Comparison of ENCODE assay signal across 10 cellular contexts in genomic region chr14:61524936-61525292, GRCh38.
DNase-seq lines count a peak whose midpoint lies in the region; ATAC-seq and TF ChIP-seq lines count a peak whose summit lies in the region.
"Had no signal": no experiment of that assay in that cellular context is flagged by ENCODE, and none has a peak within 500 bp of the region (broad histone marks: within the 10 kb centered on the region; RNA-seq: fewer than 3 reads in every experiment).

No MANE protein-coding gene starts in this region.

- H3K27ac ChIP-seq in heart left ventricle (peak overlapping the region; percentile 68 to 88 (median 76)), brain microvascular endothelial cell (peak overlapping the region; percentile 51), aorta (ENCODE audit: low read depth in 1 of 2, low read length in 2 of 2) (peak overlapping the region; percentile 38 to 62)

- H3K4me3 ChIP-seq in heart left ventricle (no peak overlapping the region), brain microvascular endothelial cell (ENCODE audit: low read depth, low read length) (no peak overlapping the region), aorta (ENCODE audit: low read length in 2 of 2) (no peak overlapping the region)

- no peaks in the 10 kb centered on the region for H3K27me3 Mint-ChIP-seq in natural killer cell treated with Interleukin-12 subunit alpha and Interleukin-12 subunit beta and Interleukin-15 and Interleukin-18, amount 100 ng/mL, for 72 hours

- POLR2A ChIA-PET in GM10248 (lab: Yijun Ruan, JAX) = interaction anchor here (1.0 kb wide), 1 partner anchor 170 kb away, joined by 5 read pairs; the partner anchor contains the start of gene HIF1A

- DNase-seq in heart left ventricle (no peak), cardiac septum (ENCODE audit: low spot score) (no peak), brain microvascular endothelial cell (no peak), aorta (no peak), SHP77 (lab: John Stamatoyannopoulos, UW) (no peak), GM03348 (ENCODE audit: low spot score) (no peak), GM10248 (ENCODE audit: extremely low spot score) (no peak)
- DNase-seq in natural killer cell treated with Interleukin-12 subunit alpha and Interleukin-12 subunit beta and Interleukin-15 and Interleukin-18, amount 100 ng/mL, for 72 hours (ENCODE audit: low spot score) = no peak
- DNase-seq: amniotic stem cell, COR-L47 had no signal

- ATAC-seq in heart left ventricle (peak in 2 of 4 donors; percentile 1), aorta (ENCODE audit: low FRiP score) (no peak)
- ATAC-seq in natural killer cell treated with Interleukin-12 subunit alpha and Interleukin-12 subunit beta and Interleukin-15 and Interleukin-18, amount 100 ng/mL, for 72 hours = no peak

- H3K4me3 Mint-ChIP-seq in natural killer cell treated with Interleukin-12 subunit alpha and Interleukin-12 subunit beta and Interleukin-15 and Interleukin-18, amount 100 ng/mL, for 72 hours = peak overlapping the region; percentile 85

- no peak for TF ChIP-seq CTCF in heart left ventricle (IDR thresholded peaks at IDR 0.05)
- no peak for TF ChIP-seq CTCF in brain microvascular endothelial cell (IDR thresholded peaks at IDR 0.05; ENCODE audit: low read depth, low read length, missing control alignments)
- TF ChIP-seq CTCF in GM10248 (IDR thresholded peaks at IDR 0.05; ENCODE audit: control extremely low read depth, extremely low read depth, low read depth, missing control alignments) = no peak

- 96 to 100% (median 100%) methylated on average over 1 of the region's 1 CpG for WGBS in heart left ventricle, 4 donors
- 92 to 98% methylated on average over 1 of the region's 1 CpG for WGBS in aorta, 2 donors

- peaks cover 11% of the 10 kb centered on the region for H3K9me3 Mint-ChIP-seq in natural killer cell treated with Interleukin-12 subunit alpha and Interleukin-12 subunit beta and Interleukin-15 and Interleukin-18, amount 100 ng/mL, for 72 hours

- H3K4me1 ChIP-seq in heart left ventricle = peaks cover 0 to 61% (median 45%) of the 10 kb centered on the region in 12 donors
- H3K4me1 ChIP-seq in aorta (ENCODE audit: control insufficient read depth in 1 of 2, insufficient read depth in 2 of 2, low read length in 2 of 2) = peaks cover 0 to 5% of the 10 kb centered on the region in 2 donors

- CTCF ChIA-PET in GM10248 (lab: Yijun Ruan, JAX) = interaction anchor here (0.8 to 1.8 kb wide), 9 partner anchors 15 to 313 kb away, joined by 3 to 5 read pairs (median 3); no protein-coding TSS in a partner anchor

- no peaks in the 10 kb centered on the region for H3K9me3 ChIP-seq in heart left ventricle
- H3K9me3 ChIP-seq in aorta (ENCODE audit: control insufficient read depth, low read length) = no peaks in the 10 kb centered on the region

- no peak for TF ChIP-seq POLR2A in heart left ventricle (IDR thresholded peaks at IDR 0.05)

- H3K27me3 ChIP-seq in heart left ventricle (no peaks in the 10 kb centered on the region), brain microvascular endothelial cell (replicated peaks) (no peaks in the 10 kb centered on the region), aorta (ENCODE audit: control insufficient read depth in 1 of 2, insufficient read depth in 2 of 2, low read length in 1 of 2) (no peaks in the 10 kb centered on the region)

- in situ Hi-C loops in brain microvascular endothelial cell (cut with HindIII; ENCODE audit: low pct_ligation_motif_present, low sequenced_read_pairs) = no loop called here

- H3K36me3 ChIP-seq in heart left ventricle (peaks cover 0 to 5% (median 0%) of the 10 kb centered on the region in 9 donors), brain microvascular endothelial cell (replicated peaks) (no peaks in the 10 kb centered on the region), aorta (ENCODE audit: control insufficient read depth in 1 of 2, insufficient read depth in 2 of 2, low read length in 1 of 2) (no peaks in the 10 kb centered on the region)

- H3K27ac Mint-ChIP-seq in natural killer cell treated with Interleukin-12 subunit alpha and Interleukin-12 subunit beta and Interleukin-15 and Interleukin-18, amount 100 ng/mL, for 72 hours = peak overlapping the region; percentile 100

- peaks cover 38% of the 10 kb centered on the region for H3K36me3 Mint-ChIP-seq in natural killer cell treated with Interleukin-12 subunit alpha and Interleukin-12 subunit beta and Interleukin-15 and Interleukin-18, amount 100 ng/mL, for 72 hours

- peaks cover 74 to 88% of the 10 kb centered on the region in 2 donors for H3K4me1 Mint-ChIP-seq in natural killer cell treated with Interleukin-12 subunit alpha and Interleukin-12 subunit beta and Interleukin-15 and Interleukin-18, amount 100 ng/mL, for 72 hours (ENCODE audit: low read depth in 2 of 2)

- intact Hi-C loops in heart left ventricle (cut with DNase I) = loop anchor here in 3 of 10 donors (5.0 kb wide), 2 partner anchors 37 to 48 kb away; no protein-coding TSS in a partner anchor
- intact Hi-C loops in cardiac septum (cut with DNase I) = loop anchor here (2.0 to 5.0 kb wide), 2 partner anchors 37 to 54 kb away; no protein-coding TSS in a partner anchor
- intact Hi-C loops in aorta (cut with DNase I) = loop anchor here in 1 of 2 donors (2.0 to 5.0 kb wide), 2 partner anchors 18 to 48 kb away; no protein-coding TSS in a partner anchor
